Comparison of ENCODE assay signal across 2 cellular contexts in genomic region chr1:21621051-21621450, GRCh38.
TF ChIP-seq lines count a peak whose summit lies in the region.

No MANE protein-coding gene starts in this region.

TF ChIP-seq in liver, 16 proteins besides CTCF, POLR2A, EP300 and RAD21 (continued from another document):
- no peak for TF ChIP-seq JUND (IDR thresholded peaks at IDR 0.05)
- TF ChIP-seq HNF4G (IDR thresholded peaks at IDR 0.05) = no peak
- TF ChIP-seq YY1 (IDR thresholded peaks at IDR 0.05) = no peak
- no peak for TF ChIP-seq ATF3 (IDR thresholded peaks at IDR 0.05)
- no peak for TF ChIP-seq REST (IDR thresholded peaks at IDR 0.05)
- TF ChIP-seq GABPA (IDR thresholded peaks at IDR 0.05 in 1 of 2, conservative IDR thresholded peaks at IDR 0.05 in 1 of 2) = no peak
- TF ChIP-seq HNF4A (conservative IDR thresholded peaks at IDR 0.05) = no peak
- TF ChIP-seq, protein P1, sequence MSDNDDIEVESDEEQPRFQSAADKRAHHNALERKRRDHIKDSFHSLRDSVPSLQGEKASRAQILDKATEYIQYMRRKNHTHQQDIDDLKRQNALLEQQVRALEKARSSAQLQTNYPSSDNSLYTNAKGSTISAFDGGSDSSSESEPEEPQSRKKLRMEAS (IDR thresholded peaks at IDR 0.05) = no peak
- TF ChIP-seq FOXA2 (IDR thresholded peaks at IDR 0.05) = no peak
TF ChIP-seq in liver: peak in this region for 0.

TF ChIP-seq in HepG2, 621 proteins besides CTCF, POLR2A, EP300 and RAD21 (continued from another document):
- no peak for TF ChIP-seq ZNF253 (CRISPR knock-in tag; IDR thresholded peaks at IDR 0.05; ENCODE audit: borderline replicate concordance)
- TF ChIP-seq PHB2 (IDR thresholded peaks at IDR 0.05; ENCODE audit: partially characterized antibody) = no peak
- TF ChIP-seq RFXANK (CRISPR knock-in tag; IDR thresholded peaks at IDR 0.05) = no peak
- no peak for TF ChIP-seq ZNF766 (CRISPR knock-in tag; IDR thresholded peaks at IDR 0.05; ENCODE audit: borderline replicate concordance)
- TF ChIP-seq, protein P2, sequence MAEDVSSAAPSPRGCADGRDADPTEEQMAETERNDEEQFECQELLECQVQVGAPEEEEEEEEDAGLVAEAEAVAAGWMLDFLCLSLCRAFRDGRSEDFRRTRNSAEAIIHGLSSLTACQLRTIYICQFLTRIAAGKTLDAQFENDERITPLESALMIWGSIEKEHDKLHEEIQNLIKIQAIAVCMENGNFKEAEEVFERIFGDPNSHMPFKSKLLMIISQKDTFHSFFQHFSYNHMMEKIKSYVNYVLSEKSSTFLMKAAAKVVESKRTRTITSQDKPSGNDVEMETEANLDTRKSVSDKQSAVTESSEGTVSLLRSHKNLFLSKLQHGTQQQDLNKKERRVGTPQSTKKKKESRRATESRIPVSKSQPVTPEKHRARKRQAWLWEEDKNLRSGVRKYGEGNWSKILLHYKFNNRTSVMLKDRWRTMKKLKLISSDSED (CRISPR knock-in tag; IDR thresholded peaks at IDR 0.05) = no peak
